ENCODE assay signal across 22 cellular contexts in the genomic region with DNA sequence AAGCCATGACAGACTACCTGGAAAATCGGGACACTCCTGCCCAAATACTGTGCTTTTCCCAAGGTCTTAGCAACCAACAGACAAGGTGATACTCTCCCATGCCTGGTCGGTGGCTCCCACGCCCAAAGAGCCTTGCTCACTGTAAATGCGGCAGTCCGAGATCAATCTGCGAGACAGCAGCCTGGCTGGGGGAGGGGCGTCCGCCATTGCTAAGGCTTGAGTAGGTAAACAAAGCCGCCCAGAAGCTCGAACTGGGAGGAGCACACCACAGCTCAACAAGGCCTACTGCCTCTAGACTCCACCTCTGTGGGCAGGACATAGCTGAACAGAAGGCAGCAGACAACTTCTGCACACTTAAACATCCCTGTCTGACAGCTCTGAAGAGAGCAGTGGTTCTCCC.
"Had no signal": no experiment of that assay in that cellular context is flagged by ENCODE, and none has a peak within 500 bp of the region (broad histone marks: within the 10 kb centered on the region; RNA-seq: fewer than 3 reads in every experiment).

No MANE protein-coding gene starts in this region.

- H3K27ac Mint-ChIP-seq: naive B cell, nephron progenitor cell had no signal

- H3K4me3 ChIP-seq: colonic mucosa, esophagus squamous epithelium, gastroesophageal sphincter, psoas muscle, spleen, stomach, thoracic aorta, transverse colon had no signal

- H3K36me3 Mint-ChIP-seq: naive B cell had no signal

- H3K4me1 Mint-ChIP-seq: naive B cell, nephron progenitor cell had no signal

- H3K36me3 ChIP-seq: colonic mucosa, esophagus squamous epithelium, gastroesophageal sphincter, neutrophil, spleen, stomach, thoracic aorta, transverse colon had no signal

- DNase-seq: colonic mucosa; dermis blood vessel endothelial cell; esophagus squamous epithelium; foreskin fibroblast; hippocampal formation; mesendoderm; naive B cell; nephron progenitor cell; psoas muscle; retina; spleen; stimulated activated CD4-positive, alpha-beta T cell treated with anti-CD3 and anti-CD28 coated beads, Interleukin-15, amount 100 ng/mL, for 24 hours; stimulated activated CD4-positive, alpha-beta T cell treated with anti-CD3 and anti-CD28 coated beads, Interleukin-1b, Interleukin-23, amount 100 ng/mL, for 48 hours; stimulated activated CD4-positive, alpha-beta T cell treated with anti-CD3 and anti-CD28 coated beads, Interleukin-4, amount 100 ng/mL, for 4 hours; stimulated activated naive CD4-positive, alpha-beta T cell; stomach; substantia nigra; transverse colon had no signal

- H3K27ac ChIP-seq: colonic mucosa, esophagus squamous epithelium, gastroesophageal sphincter, neutrophil, psoas muscle, spleen, stomach, thoracic aorta, transverse colon had no signal

- H3K4me1 ChIP-seq: colonic mucosa, esophagus squamous epithelium, gastroesophageal sphincter, psoas muscle, spleen, stomach, transverse colon had no signal

- H3K4me3 Mint-ChIP-seq: naive B cell, nephron progenitor cell had no signal

- H3K9me3 ChIP-seq: colonic mucosa, neutrophil, psoas muscle, thoracic aorta, transverse colon had no signal

- H3K27me3 ChIP-seq: esophagus squamous epithelium, gastroesophageal sphincter, neutrophil, spleen, stomach, transverse colon had no signal

- ATAC-seq: gastroesophageal sphincter, psoas muscle, sciatic nerve had no signal

- H3K27me3 Mint-ChIP-seq: naive B cell had no signal
